ENCODE assay signal across 28 cellular contexts in genomic region chr13:82800391-82800790, GRCh38.
DNase-seq lines count a peak whose midpoint lies in the region; FAIRE-seq and TF ChIP-seq lines count a peak whose summit lies in the region.
"Had no signal": no experiment of that assay in that cellular context is flagged by ENCODE, and none has a peak within 500 bp of the region (broad histone marks: within the 10 kb centered on the region; RNA-seq: fewer than 3 reads in every experiment).

No MANE protein-coding gene starts in this region.

- no peaks in the 10 kb centered on the region for H3K4me1 Mint-ChIP-seq in CD8-positive, alpha-beta memory T cell
- H3K4me1 Mint-ChIP-seq in activated naive CD8-positive, alpha-beta T cell treated with anti-CD3 and anti-CD28 coated beads for 36 hours: no peaks in the 10 kb centered on the region
- H3K4me1 Mint-ChIP-seq: activated CD4-positive, alpha-beta memory T cell treated with anti-CD3 and anti-CD28 coated beads, Interleukin-2, amount 10 ng/mL, durations not matched to agents 7 days and 5 days; brain; CD4-positive, alpha-beta memory T cell; naive B cell had no signal

- CTCF ChIA-PET in CD8-positive, alpha-beta memory T cell (lab: Charles Lee): no interaction called here

- DNase-seq in H54 (ENCODE audit: insufficient read length, low spot score) (no peak), adipocyte (ENCODE audit: low read depth) (peak; percentile 55), fibroblast of lung (ENCODE audit: low read depth in 2 of 2) (peak; percentile 4 to 10), retinal pigment epithelial cell (ENCODE audit: low read depth) (peak; percentile 73), cerebellum (ENCODE audit: low spot score) (no peak)
- DNase-seq in CD8-positive, alpha-beta memory T cell: no peak
- no peak for DNase-seq in activated naive CD8-positive, alpha-beta T cell treated with anti-CD3 and anti-CD28 coated beads for 36 hours
- DNase-seq: activated CD4-positive, alpha-beta memory T cell treated with anti-CD3 and anti-CD28 coated beads, Interleukin-2, amount 10 ng/mL, durations not matched to agents 7 days and 5 days; activated CD4-positive, CD25-positive, alpha-beta regulatory T cell treated with anti-CD3 and anti-CD28 coated beads, Interleukin-2, amount 50 U/mL, for 72 hours; AML-193; CD4-positive, alpha-beta memory T cell; left ventricle myocardium inferior; MG63; naive B cell; NCI-H2081; NCI-H748 treated with DMSO at 0.1 percent for 48 hours; occipital lobe; psoas muscle; RPMI8226; uterus had no signal

- H3K4me3 ChIP-seq in adipocyte (ENCODE audit: low read length) (no peak overlapping the region), fibroblast of lung (replicated peaks in 1 of 4; ENCODE audit: control extremely low read depth in 1 of 4, insufficient read depth in 1 of 4, low read depth in 3 of 4, low read length in 4 of 4) (no peak overlapping the region), retinal pigment epithelial cell (ENCODE audit: low read length) (no peak overlapping the region)
- no peak overlapping the region for H3K4me3 ChIP-seq in CD8-positive, alpha-beta memory T cell (ENCODE audit: low read length)
- H3K4me3 ChIP-seq: HAP-1, left ventricle myocardium inferior, MG63, psoas muscle, SK-N-MC, thoracic aorta, uterus had no signal

- TF ChIP-seq CTCF in fibroblast of lung (conservative IDR thresholded peaks at IDR 0.05 in 1 of 2, IDR thresholded peaks at IDR 0.05 in 1 of 2; ENCODE audit: low read depth in 1 of 2, low read length in 2 of 2) (no peak), retinal pigment epithelial cell (conservative IDR thresholded peaks at IDR 0.05; ENCODE audit: low read depth, low read length) (no peak)

- peaks cover 0 to 21% (median 6%) of the 10 kb centered on the region in 5 donors for H3K9me3 Mint-ChIP-seq in CD8-positive, alpha-beta memory T cell
- H3K9me3 Mint-ChIP-seq in activated naive CD8-positive, alpha-beta T cell treated with anti-CD3 and anti-CD28 coated beads for 36 hours: peaks cover 2% of the 10 kb centered on the region

- H3K79me2 ChIP-seq in fibroblast of lung (ENCODE audit: control insufficient read depth, insufficient read depth, low read length): no peaks in the 10 kb centered on the region

- H3K27me3 ChIP-seq in adipocyte (replicated peaks; ENCODE audit: control insufficient read depth, insufficient read depth, low read length) (no peaks in the 10 kb centered on the region), fibroblast of lung (ENCODE audit: control insufficient read depth, insufficient read depth, low read length) (no peaks in the 10 kb centered on the region)
- H3K27me3 ChIP-seq in CD8-positive, alpha-beta memory T cell (ENCODE audit: insufficient read depth, low read length, poor library complexity, severe bottlenecking): no peaks in the 10 kb centered on the region
- H3K27me3 ChIP-seq: MG63, uterus had no signal

- H3K4me1 ChIP-seq in adipocyte (ENCODE audit: control insufficient read depth, insufficient read depth, low read length): no peaks in the 10 kb centered on the region
- no peaks in the 10 kb centered on the region for H3K4me1 ChIP-seq in fibroblast of lung (ENCODE audit: control insufficient read depth, extremely low read depth, insufficient read depth, low read length)
- no peaks in the 10 kb centered on the region for H3K4me1 ChIP-seq in CD8-positive, alpha-beta memory T cell (ENCODE audit: insufficient read depth, low read length)
- H3K4me1 ChIP-seq: HAP-1, left ventricle myocardium inferior, psoas muscle, uterus had no signal

- no peaks in the 10 kb centered on the region for H3K27me3 Mint-ChIP-seq in CD8-positive, alpha-beta memory T cell
- H3K27me3 Mint-ChIP-seq in activated naive CD8-positive, alpha-beta T cell treated with anti-CD3 and anti-CD28 coated beads for 36 hours: no peaks in the 10 kb centered on the region
- H3K27me3 Mint-ChIP-seq: activated CD4-positive, alpha-beta memory T cell treated with anti-CD3 and anti-CD28 coated beads, Interleukin-2, amount 10 ng/mL, durations not matched to agents 7 days and 5 days; activated naive CD8-positive, alpha-beta T cell; brain; CD4-positive, alpha-beta memory T cell; naive B cell; stimulated activated naive CD8-positive, alpha-beta T cell treated with anti-CD3 and anti-CD28 coated beads, Interleukin-15, Interleukin-2, amounts not matched to agents 100 ng/mL and 50 ng/mL, for 24 hours had no signal

- no peak overlapping the region for H3K4me3 Mint-ChIP-seq in CD8-positive, alpha-beta memory T cell
- H3K4me3 Mint-ChIP-seq in activated naive CD8-positive, alpha-beta T cell treated with anti-CD3 and anti-CD28 coated beads for 36 hours: no peak overlapping the region
- H3K4me3 Mint-ChIP-seq: activated CD4-positive, alpha-beta memory T cell treated with anti-CD3 and anti-CD28 coated beads, Interleukin-2, amount 10 ng/mL, durations not matched to agents 7 days and 5 days; activated naive CD8-positive, alpha-beta T cell; brain; CD4-positive, alpha-beta memory T cell; naive B cell; stimulated activated naive CD8-positive, alpha-beta T cell treated with anti-CD3 and anti-CD28 coated beads, Interleukin-15, Interleukin-2, amounts not matched to agents 100 ng/mL and 50 ng/mL, for 24 hours; T-helper 1 cell treated with Interleukin-12 subunit alpha and Interleukin-12 subunit beta and Interleukin-4 antibody, amounts not matched to agents 30 μg/mL and 1 μg/mL, for 36 hours had no signal

- no peak overlapping the region for H3K9ac ChIP-seq in adipocyte (ENCODE audit: low read length)
- H3K9ac ChIP-seq in fibroblast of lung (ENCODE audit: insufficient read depth, low read length): no peak overlapping the region

- H4K20me1 ChIP-seq in fibroblast of lung (ENCODE audit: control insufficient read depth, extremely low read depth, insufficient read depth, low read length): no peaks in the 10 kb centered on the region

- no peak overlapping the region for H2AFZ ChIP-seq in fibroblast of lung (ENCODE audit: low read length)

- POLR2A ChIA-PET in CD8-positive, alpha-beta memory T cell (lab: Charles Lee): no interaction called here

- no peak overlapping the region for H3K27ac ChIP-seq in fibroblast of lung (ENCODE audit: insufficient read depth, low read length)
- no peak overlapping the region for H3K27ac ChIP-seq in CD8-positive, alpha-beta memory T cell (ENCODE audit: low read depth, low read length)
- H3K27ac ChIP-seq: left ventricle myocardium inferior, psoas muscle, SK-N-MC, thoracic aorta, uterus had no signal

- no peak overlapping the region for H3K27ac Mint-ChIP-seq in CD8-positive, alpha-beta memory T cell
- H3K27ac Mint-ChIP-seq in activated naive CD8-positive, alpha-beta T cell treated with anti-CD3 and anti-CD28 coated beads for 36 hours: no peak overlapping the region
- H3K27ac Mint-ChIP-seq: activated CD4-positive, alpha-beta memory T cell treated with anti-CD3 and anti-CD28 coated beads, Interleukin-2, amount 10 ng/mL, durations not matched to agents 7 days and 5 days; activated naive CD8-positive, alpha-beta T cell; brain; CD4-positive, alpha-beta memory T cell; naive B cell; stimulated activated naive CD8-positive, alpha-beta T cell treated with anti-CD3 and anti-CD28 coated beads, Interleukin-15, Interleukin-2, amounts not matched to agents 100 ng/mL and 50 ng/mL, for 24 hours; T-helper 1 cell treated with Interleukin-12 subunit alpha and Interleukin-12 subunit beta and Interleukin-4 antibody, amounts not matched to agents 30 μg/mL and 1 μg/mL, for 36 hours had no signal

- TF ChIP-seq POLR2A in H54 (IDR thresholded peaks at IDR 0.05; ENCODE audit: low read depth, low read length): no peak

- FAIRE-seq in H54 (lab: Jason Lieb, UNC): peak; percentile 72
- FAIRE-seq: colon had no signal

- no peaks in the 10 kb centered on the region for H3K36me3 Mint-ChIP-seq in CD8-positive, alpha-beta memory T cell
- no peaks in the 10 kb centered on the region for H3K36me3 Mint-ChIP-seq in activated naive CD8-positive, alpha-beta T cell treated with anti-CD3 and anti-CD28 coated beads for 36 hours
- H3K36me3 Mint-ChIP-seq: activated naive CD8-positive, alpha-beta T cell; brain; CD4-positive, alpha-beta memory T cell; naive B cell had no signal

- H3K4me2 ChIP-seq in fibroblast of lung (ENCODE audit: extremely low read depth, insufficient read depth, low read length): no peak overlapping the region

- H3K9me3 ChIP-seq in adipocyte (ENCODE audit: control insufficient read depth, low read length): no peaks in the 10 kb centered on the region
- H3K9me3 ChIP-seq in fibroblast of lung (ENCODE audit: control insufficient read depth, insufficient read depth, low read depth, low read length): no peaks in the 10 kb centered on the region
- H3K9me3 ChIP-seq in CD8-positive, alpha-beta memory T cell (ENCODE audit: low read length): no peaks in the 10 kb centered on the region
- H3K9me3 ChIP-seq: HAP-1, MG63, psoas muscle, thoracic aorta, uterus had no signal

- no peaks in the 10 kb centered on the region for H3K36me3 ChIP-seq in adipocyte (ENCODE audit: control insufficient read depth, insufficient read depth, low read length, severe bottlenecking)
- no peaks in the 10 kb centered on the region for H3K36me3 ChIP-seq in fibroblast of lung (ENCODE audit: control insufficient read depth, insufficient read depth, low read length)
- H3K36me3 ChIP-seq in CD8-positive, alpha-beta memory T cell (ENCODE audit: insufficient read depth, low read length): no peaks in the 10 kb centered on the region
- H3K36me3 ChIP-seq: HAP-1, left ventricle myocardium inferior, MG63, thoracic aorta, uterus had no signal

Comparison
In these comparisons a context has a peak if more than half of its experiments do, and no peak if none do; other contexts are left out.
1. DNase-seq: peak in adipocyte (single experiment), fibroblast of lung (2 of 2) and retinal pigment epithelial cell (single experiment); none in H54 (single experiment), cerebellum (single experiment), CD8-positive, alpha-beta memory T cell (0 of 5) and activated naive CD8-positive, alpha-beta T cell treated with anti-CD3 and anti-CD28 coated beads for 36 hours (single experiment).